ENCODE assay signal across 7 cellular contexts in genomic region chr12:75437564-75437963, GRCh38.
DNase-seq lines count a peak whose midpoint lies in the region; ATAC-seq and TF ChIP-seq lines count a peak whose summit lies in the region.

No MANE protein-coding gene starts in this region.

- peak; percentile 64 for ATAC-seq in GM18508 (IDR thresholded peaks at IDR 0.05; ENCODE audit: insufficient read depth, unreplicated experiment)
- peak; percentile 63 for ATAC-seq in HG03442 (IDR thresholded peaks at IDR 0.05; ENCODE audit: unreplicated experiment)
- no peak for ATAC-seq in GM19023 (IDR thresholded peaks at IDR 0.05; ENCODE audit: unreplicated experiment)
- ATAC-seq in HG02610 (IDR thresholded peaks at IDR 0.05; ENCODE audit: unreplicated experiment) = no peak

- peak; percentile 45 for TF ChIP-seq CTCF in astrocyte of the spinal cord (IDR thresholded peaks at IDR 0.05; ENCODE audit: low read depth, low read length)
- peak; percentile 16 for TF ChIP-seq CTCF in neutrophil (IDR thresholded peaks at IDR 0.05)

- DNase-seq in astrocyte of the spinal cord (ENCODE audit: low read depth, low spot score) (peak; percentile 40), NCI-H2081 (lab: John Stamatoyannopoulos, UW) (no peak)

- in situ Hi-C loops in astrocyte of the spinal cord (cut with HindIII; ENCODE audit: low sequenced_read_pairs) = no loop called here

- no peaks in the 10 kb centered on the region for H3K4me1 ChIP-seq in neutrophil (ENCODE audit: control insufficient read depth in 1 of 2, insufficient read depth in 1 of 2, low read depth in 1 of 2, low read length in 1 of 2)

- H3K36me3 ChIP-seq in neutrophil = no peaks in the 10 kb centered on the region

- H3K27ac ChIP-seq in neutrophil = no peak overlapping the region

- H3K27me3 ChIP-seq in neutrophil = no peaks in the 10 kb centered on the region

- no peak overlapping the region for H3K4me3 ChIP-seq in astrocyte of the spinal cord (ENCODE audit: low read depth, low read length)
- no peak overlapping the region for H3K4me3 ChIP-seq in neutrophil (ENCODE audit: low read depth in 1 of 2, low read length in 1 of 2)

- H3K9me3 ChIP-seq in neutrophil = no peaks in the 10 kb centered on the region

Comparison
In these comparisons a context has a peak if more than half of its experiments do, and no peak if none do; other contexts are left out.
1. ATAC-seq: peak in GM18508 (single experiment) and HG03442 (single experiment); none in GM19023 (single experiment) and HG02610 (single experiment).